Comparison of ENCODE assay signal across 9 cellular contexts in genomic region chr3:105518806-105519418, GRCh38.
A peak's percentile ranks its signal among the peaks of the same experiment; 100 is the strongest.
DNase-seq lines count a peak whose midpoint lies in the region; ATAC-seq and TF ChIP-seq lines count a peak whose summit lies in the region.
"Had no signal": no experiment of that assay in that cellular context is flagged by ENCODE, and none has a peak within 500 bp of the region (broad histone marks: within the 10 kb centered on the region; RNA-seq: fewer than 3 reads in every experiment).

No MANE protein-coding gene starts in this region.

- H3K9me3 ChIP-seq in adipocyte (ENCODE audit: control insufficient read depth, low read length): no peaks in the 10 kb centered on the region
- H3K9me3 ChIP-seq in gastrocnemius medialis: no peaks in the 10 kb centered on the region
- H3K9me3 ChIP-seq: BLaER1 had no signal

- intact Hi-C loops in left ventricle myocardium superior (cut with micrococcal nuclease): no loop called here
- intact Hi-C loops in gastrocnemius medialis (cut with DNase I; ENCODE audit: low total_unique reads): no loop called here

- no peak overlapping the region for H3K4me3 ChIP-seq in adipocyte (ENCODE audit: low read length)
- H3K4me3 ChIP-seq in gastrocnemius medialis: no peak overlapping the region
- H3K4me3 ChIP-seq: BLaER1 had no signal

- H3K4me1 ChIP-seq in adipocyte (ENCODE audit: control insufficient read depth, insufficient read depth, low read length): peaks cover 21% of the 10 kb centered on the region
- no peaks in the 10 kb centered on the region for H3K4me1 ChIP-seq in gastrocnemius medialis
- H3K4me1 ChIP-seq: BLaER1 had no signal

- peak; percentile 91 for ATAC-seq in GM19452 (IDR thresholded peaks at IDR 0.05; ENCODE audit: unreplicated experiment)
- peak; percentile 95 for ATAC-seq in HG03432 (IDR thresholded peaks at IDR 0.05; ENCODE audit: unreplicated experiment)
- peak; percentile 48 for ATAC-seq in left ventricle myocardium superior
- ATAC-seq in gastrocnemius medialis: no peak

- no peak overlapping the region for H3K27ac ChIP-seq in gastrocnemius medialis
- H3K27ac ChIP-seq: BLaER1 had no signal

- no peak for TF ChIP-seq POLR2A in gastrocnemius medialis (IDR thresholded peaks at IDR 0.05)

- in situ Hi-C loops in gastrocnemius medialis (cut with MboI; ENCODE audit: low sequenced_read_pairs in 4 of 4): no loop called here

- H3K27me3 ChIP-seq in adipocyte (replicated peaks; ENCODE audit: control insufficient read depth, insufficient read depth, low read length): no peaks in the 10 kb centered on the region
- no peaks in the 10 kb centered on the region for H3K27me3 ChIP-seq in gastrocnemius medialis
- H3K27me3 ChIP-seq: BLaER1 had no signal

- TF ChIP-seq CTCF in gastrocnemius medialis (IDR thresholded peaks at IDR 0.05 in 4 of 5, conservative IDR thresholded peaks at IDR 0.05 in 1 of 5): peak in 4 of 5 experiments; percentile 15 to 60 (median 44)

- no peak overlapping the region for H3K9ac ChIP-seq in adipocyte (ENCODE audit: low read length)
- H3K9ac ChIP-seq: BLaER1 had no signal

- peak; percentile 49 to 82 (median 81) for DNase-seq in NCI-H1417 (lab: John Stamatoyannopoulos, UW)
- no peak for DNase-seq in NCI-H1417 treated with DMSO at 0.1 percent for 48 hours (lab: John Stamatoyannopoulos, UW)
- peak; percentile 53 for DNase-seq in NCI-H460 (ENCODE audit: extremely low read depth, low read depth)
- DNase-seq in adipocyte (ENCODE audit: low read depth): peak; percentile 86
- no peak for DNase-seq in left ventricle myocardium superior
- DNase-seq in gastrocnemius medialis: no peak

- no peaks in the 10 kb centered on the region for H3K36me3 ChIP-seq in adipocyte (ENCODE audit: control insufficient read depth, insufficient read depth, low read length, severe bottlenecking)
- no peaks in the 10 kb centered on the region for H3K36me3 ChIP-seq in gastrocnemius medialis
- H3K36me3 ChIP-seq: BLaER1 had no signal

Comparison
In these comparisons a context has a peak if more than half of its experiments do, and no peak if none do; other contexts are left out.
1. DNase-seq: peak in NCI-H1417 (3 of 3), NCI-H460 (single experiment) and adipocyte (single experiment); none in NCI-H1417 treated with DMSO at 0.1 percent for 48 hours (single experiment), left ventricle myocardium superior (single experiment) and gastrocnemius medialis (0 of 2).
2. ATAC-seq: peak in GM19452 (single experiment), HG03432 (single experiment) and left ventricle myocardium superior (single experiment); none in gastrocnemius medialis (0 of 2).